In genomic region chr7:40220421-40220911, GRCh38 we compare ENCODE assay signal across 19 cellular contexts.
DNase-seq lines count a peak whose midpoint lies in the region; ATAC-seq and TF ChIP-seq lines count a peak whose summit lies in the region.
"Had no signal": no experiment of that assay in that cellular context is flagged by ENCODE, and none has a peak within 500 bp of the region (broad histone marks: within the 10 kb centered on the region; RNA-seq: fewer than 3 reads in every experiment).

No MANE protein-coding gene starts in this region.

- H3K27me3 ChIP-seq in mammary epithelial cell (ENCODE audit: insufficient read depth, low read length) (no peaks in the 10 kb centered on the region), hepatocyte (no peaks in the 10 kb centered on the region), ovary (no peaks in the 10 kb centered on the region), transverse colon (no peaks in the 10 kb centered on the region)
- H3K27me3 ChIP-seq: right lobe of liver had no signal

- no peaks in the 10 kb centered on the region for H3K36me3 ChIP-seq in mammary epithelial cell (ENCODE audit: insufficient read depth, low read length)
- no peaks in the 10 kb centered on the region for H3K36me3 ChIP-seq in hepatocyte (replicated peaks; ENCODE audit: insufficient read depth, low read depth)
- no peaks in the 10 kb centered on the region for H3K36me3 ChIP-seq in ovary
- no peaks in the 10 kb centered on the region for H3K36me3 ChIP-seq in transverse colon
- H3K36me3 ChIP-seq: lower lobe of right lung, right lobe of liver had no signal

- no peaks in the 10 kb centered on the region for H3K9me2 ChIP-seq in hepatocyte (replicated peaks; ENCODE audit: insufficient read depth)

- TF ChIP-seq EP300 in ovary (IDR thresholded peaks at IDR 0.05) = no peak
- TF ChIP-seq EP300 in transverse colon (IDR thresholded peaks at IDR 0.05; ENCODE audit: low read depth) = no peak

- in situ Hi-C loops in mammary epithelial cell (cut with MboI; ENCODE audit: low sequenced_read_pairs in 2 of 2) = no loop called here
- in situ Hi-C loops in transverse colon (cut with MboI; ENCODE audit: low pct_ligation_motif_present in 1 of 4, low pct_unique_long_range_greater_than_20kb in 1 of 4, low sequenced_read_pairs in 3 of 4) = no loop called here

- no TSS peak for BruUV-seq in mammary epithelial cell (replicated peaks; lab: Mats Ljungman, UMichigan)

- peak overlapping the region; percentile 11 for H3K4me2 ChIP-seq in mammary epithelial cell (ENCODE audit: insufficient read depth, low read depth, low read length)
- no peak overlapping the region for H3K4me2 ChIP-seq in hepatocyte
- H3K4me2 ChIP-seq: A549 had no signal

- TF ChIP-seq POLR2A in ovary (IDR thresholded peaks at IDR 0.05) (no peak), transverse colon (IDR thresholded peaks at IDR 0.05) (no peak)

- intact Hi-C loops in mammary epithelial cell (cut with micrococcal nuclease) (no loop called here), ovary (cut with DNase I) (no loop called here), transverse colon (cut with DNase I; ENCODE audit: low total_unique reads) (no loop called here)

- H3K4me3 ChIP-seq in mammary epithelial cell (replicated peaks in 1 of 3; ENCODE audit: insufficient read depth in 1 of 3, low read depth in 2 of 3, low read length in 3 of 3) = no peak overlapping the region
- no peak overlapping the region for H3K4me3 ChIP-seq in hepatocyte
- H3K4me3 ChIP-seq in ovary = no peak overlapping the region
- no peak overlapping the region for H3K4me3 ChIP-seq in transverse colon
- H3K4me3 ChIP-seq: A549, lower lobe of right lung, right lobe of liver had no signal

- DNase-seq in A172 (ENCODE audit: low spot score) = peak; percentile 66
- DNase-seq in HT1080 (ENCODE audit: low read depth) = peak; percentile 31
- peak; percentile 42 for DNase-seq in mammary epithelial cell
- no peak for DNase-seq in hepatocyte (ENCODE audit: low spot score)
- DNase-seq in stimulated activated CD8-positive, alpha-beta memory T cell treated with anti-CD3 and anti-CD28 coated beads, Interleukin-4, amount 100 ng/mL, for 48 hours = no peak
- no peak for DNase-seq in ovary
- no peak for DNase-seq in transverse colon
- DNase-seq: Caco-2; cerebellar nuclear complex; GOT3; lower lobe of right lung; NCI-H1417; NCI-H2227 treated with DMSO at 0.1 percent for 48 hours; nephron progenitor cell; right lobe of liver; stimulated activated CD4-positive, alpha-beta T cell treated with anti-CD3 and anti-CD28 coated beads, Interleukin-4, amount 100 ng/mL, for 24 hours; T-cell had no signal

- dilution Hi-C loops in mammary epithelial cell (cut with HindIII; ENCODE audit: low sequenced_read_pairs) = no loop called here

- H2AFZ ChIP-seq in mammary epithelial cell (ENCODE audit: low read depth, low read length) = no peak overlapping the region
- H2AFZ ChIP-seq in hepatocyte = no peak overlapping the region

- TF ChIP-seq CTCF in mammary epithelial cell (conservative IDR thresholded peaks at IDR 0.05 in 1 of 2, IDR thresholded peaks at IDR 0.05 in 1 of 2; ENCODE audit: extremely low read depth in 1 of 2, insufficient read depth in 1 of 2, low read depth in 1 of 2, low read length in 2 of 2) (no peak), hepatocyte (IDR thresholded peaks at IDR 0.05; ENCODE audit: poor library complexity) (no peak), ovary (IDR thresholded peaks at IDR 0.05) (no peak), transverse colon (IDR thresholded peaks at IDR 0.05) (no peak)

- H4K20me1 ChIP-seq in mammary epithelial cell (ENCODE audit: insufficient read depth, low read length) (no peaks in the 10 kb centered on the region), hepatocyte (ENCODE audit: insufficient read depth, poor library complexity, severe bottlenecking) (no peaks in the 10 kb centered on the region)

- CTCF ChIA-PET in mammary epithelial cell (lab: Charles Lee; ENCODE audit: low non-redundant PET) = interaction anchor here (0.6 kb wide), 1 partner anchor 21 kb away, joined by 4 read pairs; no protein-coding TSS in a partner anchor

- no peak overlapping the region for H3K9ac ChIP-seq in mammary epithelial cell (ENCODE audit: insufficient read depth, low read length)

- H3K9me3 ChIP-seq in mammary epithelial cell (replicated peaks; ENCODE audit: insufficient read depth, low read length) = no peaks in the 10 kb centered on the region
- H3K9me3 ChIP-seq in hepatocyte (ENCODE audit: low read depth) = no peaks in the 10 kb centered on the region
- no peaks in the 10 kb centered on the region for H3K9me3 ChIP-seq in ovary
- H3K9me3 ChIP-seq in transverse colon = no peaks in the 10 kb centered on the region
- H3K9me3 ChIP-seq: A549, Caco-2, lower lobe of right lung, right lobe of liver had no signal

- H3K27ac ChIP-seq in mammary epithelial cell (ENCODE audit: insufficient read depth, low read depth, low read length) (peak overlapping the region; percentile 67), hepatocyte (peak overlapping the region; percentile 51), ovary (no peak overlapping the region), transverse colon (no peak overlapping the region)
- H3K27ac ChIP-seq: A549, lower lobe of right lung, right lobe of liver had no signal

- H3K79me2 ChIP-seq in mammary epithelial cell (ENCODE audit: insufficient read depth, low read length) = no peaks in the 10 kb centered on the region
- H3K79me2 ChIP-seq in hepatocyte = no peaks in the 10 kb centered on the region

- H3K4me1 ChIP-seq in mammary epithelial cell (ENCODE audit: insufficient read depth, low read length) (peaks cover 36% of the 10 kb centered on the region), hepatocyte (ENCODE audit: insufficient read depth) (peaks cover 7% of the 10 kb centered on the region), ovary (ENCODE audit: insufficient read depth) (peaks cover 4% of the 10 kb centered on the region), transverse colon (peaks cover 0 to 8% (median 0%) of the 10 kb centered on the region in 4 donors)
- H3K4me1 ChIP-seq: Caco-2, lower lobe of right lung had no signal

- no peak for ATAC-seq in GM21529 (IDR thresholded peaks at IDR 0.05; ENCODE audit: unreplicated experiment)
- ATAC-seq: A549, lower lobe of right lung, T-cell had no signal

Comparison
In these comparisons a context has a peak if more than half of its experiments do, and no peak if none do; other contexts are left out.
1. DNase-seq: peak in A172 (single experiment), HT1080 (single experiment) and mammary epithelial cell (single experiment); none in hepatocyte (single experiment), stimulated activated CD8-positive, alpha-beta memory T cell treated with anti-CD3 and anti-CD28 coated beads, Interleukin-4, amount 100 ng/mL, for 48 hours (single experiment), ovary (0 of 5) and transverse colon (single experiment).
2. H3K27ac ChIP-seq: peak in mammary epithelial cell (single experiment) and hepatocyte (single experiment); none in ovary (0 of 2) and transverse colon (0 of 4).